39 cellular contexts compared by ENCODE assay signal in the genomic region with DNA sequence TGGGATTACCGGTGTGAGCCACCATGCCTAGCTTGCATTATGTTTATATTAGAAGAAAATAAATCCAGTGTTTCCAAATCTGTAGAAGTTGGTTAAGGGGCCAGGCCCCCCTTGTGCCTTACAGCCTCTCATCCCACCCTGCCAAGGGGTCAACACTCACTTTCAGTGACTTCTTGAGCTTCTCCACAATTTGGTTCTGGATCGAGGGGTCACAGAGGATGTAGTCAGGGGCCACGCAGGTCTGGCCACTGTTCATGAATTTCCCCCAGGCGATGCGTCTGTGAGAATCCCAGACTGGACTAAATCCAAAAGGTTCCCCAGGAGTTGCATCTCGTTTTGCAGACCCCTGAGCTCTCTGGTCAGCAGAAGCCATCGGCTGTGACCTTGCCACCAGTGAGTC. TPM values are rescaled to one million over a fixed set of nuclear protein-coding genes. Genes with fewer than 3 reads are reported as not detected.
"Had no signal": no experiment of that assay in that cellular context is flagged by ENCODE, and none has a peak within 500 bp of the region (broad histone marks: within the 10 kb centered on the region; RNA-seq: fewer than 3 reads in every experiment).

No MANE protein-coding gene starts in this region.

- FAIRE-seq: astrocyte had no signal

- H3K9me3 ChIP-seq: adrenal gland, ascending aorta, body of pancreas, breast epithelium had no signal

- H3K36me3 ChIP-seq: adrenal gland, ascending aorta, brain microvascular endothelial cell, breast epithelium, cardiac muscle cell had no signal

- H3K4me3 ChIP-seq: adrenal gland, ascending aorta, body of pancreas, breast epithelium, cardiac muscle cell had no signal

- DNase-seq: activated effector memory CD4-positive, alpha-beta T cell treated with anti-CD3 and anti-CD28 coated beads, Interleukin-2, amount 50 U/mL, for 16 hours; activated effector memory CD4-positive, alpha-beta T cell treated with Interleukin-2 at 50 U/mL for 16 hours; activated gamma-delta T cell; activated gamma-delta T cell treated with Interleukin-2 at 50 U/mL for 16 hours; activated naive CD4-positive, alpha-beta T cell; activated naive CD4-positive, alpha-beta T cell treated with anti-CD3 and anti-CD28 coated beads for 36 hours; activated naive CD4-positive, alpha-beta T cell treated with anti-CD3 and anti-CD28 coated beads, Interleukin-2, amount 10 ng/mL, durations not matched to agents 7 days and 5 days; activated naive CD4-positive, alpha-beta T cell treated with anti-CD3 and anti-CD28 coated beads, Interleukin-2, amount 50 U/mL, for 16 hours; activated naive CD4-positive, alpha-beta T cell treated with Interleukin-2 at 50 U/mL for 16 hours; activated naive CD8-positive, alpha-beta T cell treated with anti-CD3 and anti-CD28 coated beads for 36 hours; activated naive CD8-positive, alpha-beta T cell treated with anti-CD3 and anti-CD28 coated beads, Interleukin-2, amount 10 ng/mL, durations not matched to agents 7 days and 5 days; activated naive CD8-positive, alpha-beta T cell treated with anti-CD3 and anti-CD28 coated beads, Interleukin-2, amount 50 U/mL, for 24 hours; activated T-cell treated with anti-CD3 and anti-CD28 coated beads, Interleukin-2, amount 50 U/mL, for 1 hour; activated T-cell treated with anti-CD3 and anti-CD28 coated beads, Interleukin-2, amount 50 U/mL, for 24 hours; activated T-cell treated with anti-CD3 and anti-CD28 coated beads, Interleukin-2, amount 50 U/mL, for 4 hours; activated T-cell treated with anti-CD3 and anti-CD28 coated beads, Interleukin-2, amount 50 U/mL, for 48 hours; activated T-cell treated with anti-CD3 and anti-CD28 coated beads, Interleukin-2, amount 50 U/mL, for 72 hours; adrenal gland; amniotic stem cell; amygdala; anterior cingulate cortex; aorta; body of pancreas; brain microvascular endothelial cell; caudate nucleus; central memory CD4-positive, alpha-beta T cell; cerebellar nuclear complex had no signal

- H3K27ac ChIP-seq: adrenal gland, ascending aorta, body of pancreas, brain microvascular endothelial cell, breast epithelium, cardiac muscle cell had no signal

- H3K27me3 ChIP-seq: adrenal gland, ascending aorta, body of pancreas, brain microvascular endothelial cell, breast epithelium had no signal

- ATAC-seq: activated naive CD4-positive, alpha-beta T cell treated with anti-CD3 and anti-CD28 coated beads, Interleukin-2, amount 50 U/mL, for 72 hours; activated naive CD8-positive, alpha-beta T cell treated with anti-CD3 and anti-CD28 coated beads, Interleukin-2, amount 50 U/mL, for 24 hours; activated T-cell treated with anti-CD3 and anti-CD28 coated beads, Interleukin-2, amount 50 U/mL, for 4 hours; activated T-cell treated with anti-CD3 and anti-CD28 coated beads, Interleukin-2, amount 50 U/mL, for 72 hours; activated T-helper 17 cell treated with anti-CD3 and anti-CD28 coated beads, Interleukin-2, amount 50 U/mL, for 72 hours; body of pancreas had no signal

RNA-seq across cellular contexts. Expression of gene ALDH3A1, which starts 7.2 kb away (rescaled TPM):
- total RNA-seq: activated naive CD4-positive, alpha-beta T cell treated with anti-CD3 and anti-CD28 coated beads for 36 hours; activated naive CD8-positive, alpha-beta T cell treated with anti-CD3 and anti-CD28 coated beads, Interleukin-2, amount 10 ng/mL, durations not matched to agents 7 days and 5 days; activated T-cell treated with anti-CD3 and anti-CD28 coated beads, Interleukin-2, amount 50 U/mL, for 4 hours; activated T-helper 1 cell treated with anti-CD3 and anti-CD28 coated beads, Interleukin-12 subunit alpha, Interleukin-12 subunit beta, Interleukin-2, Interleukin-4 antibody, amounts not matched to agents 30 ng/mL and 10 ng/mL and 1 ng/mL, durations not matched to agents 14 hours and 24 hours and 36 hours; activated T-helper 17 cell treated with anti-CD3 and anti-CD28 coated beads, Interleukin-2, amount 50 U/mL, for 72 hours; activated T-helper 2 cell treated with anti-CD3 and anti-CD28 coated beads, Interferon-gamma antibody, Interleukin-2, Interleukin-4, amounts not matched to agents 10 μg/mL and 5 μg/mL and 100 μg/mL, durations not matched to agents 14 hours and 24 hours and 36 hours; astrocyte; cardiac muscle cell; cerebellum; chondrocyte had no signal
- polyA plus RNA-seq: cardiac muscle cell had no signal

RNA-seq across cellular contexts. Expression of gene SLC47A2, which starts 24.5 kb away (rescaled TPM):
- total RNA-seq: activated naive CD4-positive, alpha-beta T cell treated with anti-CD3 and anti-CD28 coated beads for 36 hours; activated naive CD4-positive, alpha-beta T cell treated with anti-CD3 and anti-CD28 coated beads, Interleukin-2, amount 50 U/mL, for 72 hours; activated naive CD8-positive, alpha-beta T cell treated with anti-CD3 and anti-CD28 coated beads for 36 hours; activated naive CD8-positive, alpha-beta T cell treated with anti-CD3 and anti-CD28 coated beads, Interleukin-2, amount 10 ng/mL, durations not matched to agents 7 days and 5 days; activated T-cell treated with anti-CD3 and anti-CD28 coated beads, Interleukin-2, amount 50 U/mL, for 4 hours; activated T-cell treated with anti-CD3 and anti-CD28 coated beads, Interleukin-2, amount 50 U/mL, for 72 hours; activated T-helper 1 cell treated with anti-CD3 and anti-CD28 coated beads, Interleukin-12 subunit alpha, Interleukin-12 subunit beta, Interleukin-2, Interleukin-4 antibody, amounts not matched to agents 30 ng/mL and 10 ng/mL and 1 ng/mL, durations not matched to agents 14 hours and 24 hours and 36 hours; activated T-helper 17 cell treated with anti-CD3 and anti-CD28 coated beads, Interleukin-2, amount 50 U/mL, for 72 hours; activated T-helper 2 cell treated with anti-CD3 and anti-CD28 coated beads, Interferon-gamma antibody, Interleukin-2, Interleukin-4, amounts not matched to agents 10 μg/mL and 5 μg/mL and 100 μg/mL, durations not matched to agents 14 hours and 24 hours and 36 hours; aorta; ascending aorta; astrocyte; cardiac septum; chondrocyte had no signal
- polyA plus RNA-seq: adipose tissue had no signal
